ENCODE assay signal across 14 cellular contexts in the genomic region with DNA sequence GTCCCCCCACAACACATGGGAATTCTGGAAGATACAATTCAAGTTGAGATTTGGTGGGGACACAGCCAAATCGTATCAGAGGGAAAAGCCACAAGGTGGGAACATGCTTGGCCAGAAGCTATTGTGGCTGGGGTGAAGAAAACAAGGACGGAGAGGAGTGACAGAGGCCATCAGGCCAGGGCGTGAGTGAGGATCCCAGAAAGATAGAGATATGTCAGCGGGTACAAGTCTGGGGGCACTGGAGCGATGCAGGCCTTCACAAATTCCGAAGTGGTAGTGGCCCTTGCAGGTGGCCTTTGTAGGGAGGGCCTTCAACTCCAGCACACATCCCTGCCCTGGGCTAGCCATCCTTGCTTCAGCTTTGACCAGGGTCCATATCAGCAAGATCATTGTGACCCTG.
"Had no signal": no experiment of that assay in that cellular context is flagged by ENCODE, and none has a peak within 500 bp of the region (broad histone marks: within the 10 kb centered on the region; RNA-seq: fewer than 3 reads in every experiment).

No MANE protein-coding gene starts in this region.

- DNase-seq: activated CD4-positive, alpha-beta T cell treated with anti-CD3 and anti-CD28 coated beads for 48 hours; activated CD8-positive, alpha-beta memory T cell treated with anti-CD3 and anti-CD28 coated beads for 24 hours; activated naive CD4-positive, alpha-beta T cell treated with Interleukin-2 at 50 U/mL for 16 hours; activated T-cell treated with anti-CD3 and anti-CD28 coated beads for 4 hours; amniotic stem cell; left cardiac atrium; midbrain; stimulated activated CD4-positive, alpha-beta T cell treated with anti-CD3 and anti-CD28 coated beads, Interleukin-4, amount 100 ng/mL, for 24 hours; stimulated activated CD8-positive, alpha-beta memory T cell treated with anti-CD3 and anti-CD28 coated beads, Interleukin-4, amount 100 ng/mL, for 48 hours; T-helper 2 cell had no signal

- H3K27ac ChIP-seq: neural progenitor cell had no signal

- H3K9ac ChIP-seq: neural progenitor cell had no signal

- H3K4me3 Mint-ChIP-seq: activated T-helper 17 cell treated with anti-CD3 and anti-CD28 coated beads, Interleukin-2, amount 50 U/mL, for 72 hours; neural progenitor cell had no signal

- H3K36me3 Mint-ChIP-seq: neural progenitor cell had no signal

- H3K9me3 Mint-ChIP-seq: activated T-helper 17 cell treated with anti-CD3 and anti-CD28 coated beads, Interleukin-2, amount 50 U/mL, for 72 hours had no signal

- ATAC-seq: activated T-helper 17 cell treated with anti-CD3 and anti-CD28 coated beads, Interleukin-2, amount 50 U/mL, for 72 hours; esophagus mucosa; left cardiac atrium had no signal

- H3K4me3 ChIP-seq: lung, neural progenitor cell had no signal

- H3K27me3 Mint-ChIP-seq: activated T-helper 17 cell treated with anti-CD3 and anti-CD28 coated beads, Interleukin-2, amount 50 U/mL, for 72 hours had no signal

- H3K36me3 ChIP-seq: neural progenitor cell had no signal

- H3K27me3 ChIP-seq: neural progenitor cell had no signal
